In genomic region chr22:39635719-39636118, GRCh38 we compare ENCODE assay signal across 14 cellular contexts.
DNase-seq lines count a peak whose midpoint lies in the region; ATAC-seq and TF ChIP-seq lines count a peak whose summit lies in the region.
"Had no signal": no experiment of that assay in that cellular context is flagged by ENCODE, and none has a peak within 500 bp of the region (broad histone marks: within the 10 kb centered on the region; RNA-seq: fewer than 3 reads in every experiment).

No MANE protein-coding gene starts in this region.

- TF ChIP-seq CTCF in RWPE1 (conservative IDR thresholded peaks at IDR 0.05; ENCODE audit: low read depth): no peak
- no peak for TF ChIP-seq CTCF in epithelial cell of esophagus (IDR thresholded peaks at IDR 0.05; ENCODE audit: insufficient read depth, low read depth, low read length, missing control alignments)

- peaks cover 6 to 10% of the 10 kb centered on the region in 2 donors for H3K9me3 Mint-ChIP-seq in stimulated activated naive CD8-positive, alpha-beta T cell treated with anti-CD3 and anti-CD28 coated beads, Interleukin-15, amount 100 ng/mL, for 72 hours

- POLR2A ChIA-PET in RWPE1 (lab: Yijun Ruan, JAX; ENCODE audit: low non-redundant PET): no interaction called here

- H3K27ac ChIP-seq in RWPE1: peak overlapping the region; percentile 63; the same call in 1 of the 2 replicates

- no peaks in the 10 kb centered on the region for H3K27me3 Mint-ChIP-seq in stimulated activated naive CD8-positive, alpha-beta T cell treated with anti-CD3 and anti-CD28 coated beads, Interleukin-15, amount 100 ng/mL, for 72 hours
- H3K27me3 Mint-ChIP-seq: CD4-positive, alpha-beta T cell had no signal

- no peak overlapping the region for H3K4me3 ChIP-seq in epithelial cell of esophagus (ENCODE audit: low read length)

- peaks cover 25% of the 10 kb centered on the region for H3K4me1 Mint-ChIP-seq in stimulated activated naive CD8-positive, alpha-beta T cell treated with anti-CD3 and anti-CD28 coated beads, Interleukin-15, amount 100 ng/mL, for 72 hours

- H3K4me3 Mint-ChIP-seq in stimulated activated naive CD8-positive, alpha-beta T cell treated with anti-CD3 and anti-CD28 coated beads, Interleukin-15, amount 100 ng/mL, for 72 hours: no peak overlapping the region
- H3K4me3 Mint-ChIP-seq: CD4-positive, alpha-beta T cell had no signal

- CTCF ChIA-PET in RWPE1 (lab: Yijun Ruan, JAX): no interaction called here

- DNase-seq in stimulated activated naive CD8-positive, alpha-beta T cell treated with anti-CD3 and anti-CD28 coated beads, Interleukin-15, Interleukin-2, amounts not matched to agents 100 U/mL and 50 U/mL, for 24 hours: no peak
- DNase-seq in stimulated activated naive CD8-positive, alpha-beta T cell treated with anti-CD3 and anti-CD28 coated beads, Interleukin-15, amount 100 ng/mL, for 72 hours: no peak
- DNase-seq in RWPE1 (ENCODE audit: low spot score) (no peak), epithelial cell of esophagus (ENCODE audit: low read depth) (peak; percentile 11), DMS153 treated with DMSO at 0.1 percent for 48 hours (lab: John Stamatoyannopoulos, UW; ENCODE audit: unreplicated experiment) (no peak), NCI-H2196 treated with DMSO at 0.1 percent for 48 hours (lab: John Stamatoyannopoulos, UW; ENCODE audit: unreplicated experiment) (no peak), GM03348 (ENCODE audit: low spot score) (no peak)
- DNase-seq: CD4-positive, alpha-beta T cell; HCEC 1CT; KG1; NCI-H1417 treated with DMSO at 0.1 percent for 48 hours; NCI-H1930; NCI-H510A treated with DMSO at 0.1 percent for 48 hours had no signal

- no peak overlapping the region for H3K27ac Mint-ChIP-seq in stimulated activated naive CD8-positive, alpha-beta T cell treated with anti-CD3 and anti-CD28 coated beads, Interleukin-15, amount 100 ng/mL, for 72 hours
- H3K27ac Mint-ChIP-seq: CD4-positive, alpha-beta T cell had no signal

- ATAC-seq in stimulated activated naive CD8-positive, alpha-beta T cell treated with anti-CD3 and anti-CD28 coated beads, Interleukin-15, Interleukin-2, amounts not matched to agents 100 U/mL and 50 U/mL, for 24 hours: peak; percentile 29
- no peak for ATAC-seq in stimulated activated naive CD8-positive, alpha-beta T cell treated with anti-CD3 and anti-CD28 coated beads, Interleukin-15, amount 100 ng/mL, for 72 hours
- no peak for ATAC-seq in HG03460 (IDR thresholded peaks at IDR 0.05; ENCODE audit: unreplicated experiment)
